Comparison of ENCODE assay signal across 14 cellular contexts in the genomic region with DNA sequence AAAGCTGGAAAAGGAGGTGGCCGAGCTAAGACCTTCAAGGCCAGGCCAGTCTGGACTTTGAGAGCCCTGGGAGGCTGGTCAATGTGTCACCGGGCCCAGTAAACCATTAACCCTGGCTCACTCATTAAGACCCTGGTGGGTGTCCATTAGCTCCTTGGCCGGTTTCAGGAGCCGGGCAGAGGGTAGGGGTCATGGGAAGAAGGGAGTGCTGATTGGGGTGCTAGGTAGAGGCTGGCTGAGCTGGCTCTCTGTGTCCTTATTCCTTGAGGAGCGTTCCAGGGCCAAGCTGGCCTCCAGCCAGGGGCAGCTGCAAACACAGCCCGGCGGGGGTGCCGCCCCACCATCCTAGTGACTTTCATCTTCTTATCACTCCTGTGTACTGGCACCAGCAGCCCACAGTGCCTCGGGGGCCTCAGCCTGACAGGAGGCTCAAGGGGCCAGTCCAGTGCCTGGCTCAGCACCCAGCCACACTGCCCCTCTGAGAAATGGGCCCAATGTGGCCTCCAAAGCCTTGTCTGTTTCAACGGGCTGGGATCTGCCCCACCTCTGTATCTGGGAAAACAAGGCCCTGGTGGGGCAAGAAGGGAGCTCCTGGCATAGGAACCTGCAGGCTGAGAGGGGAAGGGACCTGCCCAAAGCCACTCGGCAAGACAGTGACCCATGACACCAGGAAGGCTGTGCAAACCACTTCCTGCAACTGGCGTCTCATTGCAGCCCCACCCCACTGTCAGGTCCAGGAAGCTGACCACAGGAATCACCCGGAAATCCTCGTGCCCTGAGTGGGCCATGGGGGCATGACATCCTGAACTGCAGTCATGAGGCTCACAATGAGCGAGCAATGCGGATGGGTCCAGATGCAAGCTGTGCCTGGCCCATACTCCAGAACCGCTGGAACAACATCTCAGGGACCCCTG. TPM values are rescaled to one million over a fixed set of nuclear protein-coding genes. Genes with fewer than 3 reads are reported as not detected.
DNase-seq lines count a peak whose midpoint lies in the region; ATAC-seq, FAIRE-seq and TF ChIP-seq lines count a peak whose summit lies in the region.
"Had no signal": no experiment of that assay in that cellular context is flagged by ENCODE, and none has a peak within 500 bp of the region (broad histone marks: within the 10 kb centered on the region; RNA-seq: fewer than 3 reads in every experiment).

No MANE protein-coding gene starts in this region.

- WGBS in right cardiac atrium: 69% methylated on average over 17 of the region's 17 CpGs
- WGBS in small intestine, 3 donors: 29 to 54% (median 39%) methylated on average over 14 to 17 of the region's 17 CpGs

- no peak overlapping the region for H3K4me3 ChIP-seq in GM12865 (ENCODE audit: low read depth, low read length)
- no peak overlapping the region for H3K4me3 ChIP-seq in right cardiac atrium (ENCODE audit: low read length)
- no peak overlapping the region for H3K4me3 ChIP-seq in small intestine (ENCODE audit: low read depth in 1 of 2, low read length in 2 of 2)

- H3K27me3 ChIP-seq in right cardiac atrium (ENCODE audit: control insufficient read depth, insufficient read depth): no peaks in the 10 kb centered on the region
- no peaks in the 10 kb centered on the region for H3K27me3 ChIP-seq in small intestine (ENCODE audit: control insufficient read depth in 2 of 2, insufficient read depth in 2 of 2, low read length in 2 of 2)

- H3K9me3 ChIP-seq in right cardiac atrium (ENCODE audit: control insufficient read depth, low read length): no peaks in the 10 kb centered on the region
- no peaks in the 10 kb centered on the region for H3K9me3 ChIP-seq in small intestine (ENCODE audit: control insufficient read depth, low read depth)

- H3K4me1 ChIP-seq in right cardiac atrium (ENCODE audit: control insufficient read depth, insufficient read depth, low read length): no peaks in the 10 kb centered on the region
- peaks cover 0 to 10% of the 10 kb centered on the region in 2 donors for H3K4me1 ChIP-seq in small intestine (ENCODE audit: control insufficient read depth in 2 of 2, insufficient read depth in 1 of 2, low read depth in 1 of 2, low read length in 1 of 2)

- H3K27ac ChIP-seq in right cardiac atrium (ENCODE audit: low read length) (no peak overlapping the region), small intestine (ENCODE audit: low read depth in 1 of 2, low read length in 1 of 2) (peak overlapping the region in 1 of 2 donors; percentile 59)

- no peak for FAIRE-seq in small intestine (lab: Jason Lieb, UNC)
- FAIRE-seq: H54 had no signal

- intact Hi-C loops in right cardiac atrium (cut with DNase I) (no loop called here), sciatic nerve (cut with DNase I) (no loop called here)

- DNase-seq in GM12865 (ENCODE audit: low read depth) (peak; percentile 55), SKM-1 treated with dmso at 0.1 percent for 144 hours (lab: John Stamatoyannopoulos, UW; ENCODE audit: unreplicated experiment) (peak; percentile 4), right cardiac atrium (peak in 1 of 3 donors; percentile 43), small intestine (peak; percentile 68), HPDE6-E6E7 (ENCODE audit: extremely low spot score) (no peak), sciatic nerve (ENCODE audit: low spot score) (no peak), inferior parietal cortex (ENCODE audit: extremely low spot score) (no peak)
- DNase-seq: amniotic stem cell; DND-41; NCI-H226; stimulated activated CD4-positive, alpha-beta T cell treated with anti-CD3 and anti-CD28 coated beads, Interleukin-2, amount 100 ng/mL, for 48 hours had no signal

- no peaks in the 10 kb centered on the region for H3K36me3 ChIP-seq in small intestine (ENCODE audit: control insufficient read depth in 2 of 2, insufficient read depth in 2 of 2, low read length in 2 of 2)

- ATAC-seq in right cardiac atrium (peak; percentile 14 to 29), sciatic nerve (no peak)

- TF ChIP-seq CTCF in GM12865 (IDR thresholded peaks at IDR 0.05; ENCODE audit: insufficient read depth, low read depth, low read length, missing control alignments): no peak

RNA-seq across cellular contexts. Expression of a gene that starts 15.1 kb away (rescaled TPM):
- not detected for total RNA-seq in right cardiac atrium
- 0.45 TPM for polyA plus RNA-seq in right cardiac atrium
- 1 to 10 TPM in 1 of 3 donors, under 1 TPM in 2; 0.60 to 3.8 (median 0.67) TPM for polyA plus RNA-seq in small intestine
- 1.2 TPM for total RNA-seq in sciatic nerve
- total RNA-seq: neural crest cell, SK-MEL-5 had no signal

RNA-seq across cellular contexts. Expression of a gene that starts 43.6 kb away (rescaled TPM):
- total RNA-seq in right cardiac atrium (under 1 TPM in 1 of 4 donors, not detected in 3; 0.37 TPM), sciatic nerve (1.3 TPM)
- polyA plus RNA-seq in right cardiac atrium (0.09 TPM), small intestine (1 to 10 TPM in 1 of 3 donors, under 1 TPM in 2; 0.30 to 1.8 (median 0.54) TPM)
- total RNA-seq: neural crest cell, SK-MEL-5 had no signal

Comparison
In these comparisons a context has a peak if more than half of its experiments do, and no peak if none do; other contexts are left out.
1. DNase-seq: peak in GM12865 (single experiment), SKM-1 treated with dmso at 0.1 percent for 144 hours (single experiment) and small intestine (single experiment); none in HPDE6-E6E7 (single experiment), sciatic nerve (single experiment) and inferior parietal cortex (single experiment).